31 cellular contexts compared by ENCODE assay signal in the genomic region with DNA sequence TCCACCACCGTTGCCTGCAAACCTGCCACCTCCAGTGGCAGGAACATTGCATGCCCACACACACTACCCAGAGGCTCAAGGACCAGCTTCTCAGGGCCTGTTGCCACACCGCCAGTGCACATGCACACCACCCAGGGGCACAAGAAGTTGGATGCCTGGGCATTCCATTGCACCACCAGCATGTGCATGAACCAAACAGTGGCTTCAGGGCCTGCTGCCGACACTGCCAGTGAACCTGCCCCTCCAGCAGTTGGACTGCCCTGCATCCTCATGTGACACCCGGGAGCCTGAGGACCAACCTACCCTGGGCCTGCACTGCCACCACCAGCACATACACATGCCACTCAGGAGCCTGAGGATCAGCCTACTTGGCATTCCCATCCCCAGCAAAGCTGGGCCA.
"Had no signal": no experiment of that assay in that cellular context is flagged by ENCODE, and none has a peak within 500 bp of the region (broad histone marks: within the 10 kb centered on the region; RNA-seq: fewer than 3 reads in every experiment).

No MANE protein-coding gene starts in this region.

- DNase-seq: activated B cell treated with CpG ODN at 0.5 μM for 24 hours; activated CD4-positive, alpha-beta memory T cell treated with anti-CD3 and anti-CD28 coated beads for 36 hours; activated CD4-positive, alpha-beta T cell treated with anti-CD3 and anti-CD28 coated beads for 48 hours; activated CD8-positive, alpha-beta memory T cell treated with anti-CD3 and anti-CD28 coated beads, Interleukin-2, amount 10 ng/mL, durations not matched to agents 7 days and 5 days; activated CD8-positive, alpha-beta memory T cell treated with anti-CD3 and anti-CD28 coated beads, Interleukin-2, amount 50 U/mL, for 4 hours; activated CD8-positive, alpha-beta T cell treated with anti-CD3 and anti-CD28 coated beads, Interleukin-2, amount 10 ng/mL, durations not matched to agents 7 days and 5 days; activated effector memory CD4-positive, alpha-beta T cell treated with anti-CD3 and anti-CD28 coated beads, Interleukin-2, amount 50 U/mL, for 16 hours; activated naive CD4-positive, alpha-beta T cell treated with anti-CD3 and anti-CD28 coated beads for 36 hours; activated naive CD8-positive, alpha-beta T cell treated with anti-CD3 and anti-CD28 coated beads for 36 hours; activated naive CD8-positive, alpha-beta T cell treated with anti-CD3 and anti-CD28 coated beads, Interleukin-2, amount 50 U/mL, for 24 hours; activated T-cell treated with anti-CD3 and anti-CD28 coated beads, Interleukin-2, amount 50 U/mL, for 1 hour; activated T-cell treated with anti-CD3 and anti-CD28 coated beads, Interleukin-2, amount 50 U/mL, for 48 hours; adrenal gland; amygdala; body of pancreas; caudate nucleus; colonic mucosa; effector memory CD4-positive, alpha-beta T cell; endodermal cell; foreskin fibroblast; SW 1271; T-cell; T1000; WERI-Rb-1 had no signal

- H3K9me3 Mint-ChIP-seq: activated T-helper 1 cell treated with anti-CD3 and anti-CD28 coated beads, Interleukin-12 subunit alpha, Interleukin-12 subunit beta, Interleukin-2, Interleukin-4 antibody, amounts not matched to agents 30 ng/mL and 10 ng/mL and 1 ng/mL, durations not matched to agents 14 hours and 24 hours and 36 hours; activated T-helper 2 cell treated with anti-CD3 and anti-CD28 coated beads, Interferon-gamma antibody, Interleukin-2, Interleukin-4, amounts not matched to agents 10 μg/mL and 5 μg/mL and 100 μg/mL, durations not matched to agents 14 hours and 24 hours and 36 hours; endodermal cell had no signal

- H3K27ac Mint-ChIP-seq: activated B cell treated with CpG ODN at 0.5 μM for 24 hours; activated CD4-positive, alpha-beta memory T cell treated with anti-CD3 and anti-CD28 coated beads for 36 hours; activated CD8-positive, alpha-beta memory T cell treated with anti-CD3 and anti-CD28 coated beads, Interleukin-2, amount 10 ng/mL, durations not matched to agents 7 days and 5 days; activated CD8-positive, alpha-beta T cell treated with anti-CD3 and anti-CD28 coated beads, Interleukin-2, amount 10 ng/mL, durations not matched to agents 7 days and 5 days; activated naive CD4-positive, alpha-beta T cell treated with anti-CD3 and anti-CD28 coated beads for 36 hours; activated naive CD4-positive, alpha-beta T cell treated with anti-CD3 and anti-CD28 coated beads, Interleukin-2, amount 50 U/mL, for 24 hours; activated naive CD8-positive, alpha-beta T cell treated with anti-CD3 and anti-CD28 coated beads for 36 hours; activated naive CD8-positive, alpha-beta T cell treated with anti-CD3 and anti-CD28 coated beads, Interleukin-2, amount 50 U/mL, for 24 hours; activated T-helper 1 cell treated with anti-CD3 and anti-CD28 coated beads, Interleukin-12 subunit alpha, Interleukin-12 subunit beta, Interleukin-2, Interleukin-4 antibody, amounts not matched to agents 30 ng/mL and 10 ng/mL and 1 ng/mL, durations not matched to agents 14 hours and 24 hours and 36 hours; activated T-helper 2 cell treated with anti-CD3 and anti-CD28 coated beads, Interferon-gamma antibody, Interleukin-2, Interleukin-4, amounts not matched to agents 10 μg/mL and 5 μg/mL and 100 μg/mL, durations not matched to agents 14 hours and 24 hours and 36 hours; endodermal cell; T-cell; T-helper 1 cell treated with Interleukin-12 subunit alpha and Interleukin-12 subunit beta and Interleukin-4 antibody, amounts not matched to agents 30 μg/mL and 1 μg/mL, for 36 hours; T-helper 2 cell treated with Interferon-gamma antibody and Interleukin-4, amounts not matched to agents 5 μg/mL and 100 μg/mL, for 36 hours had no signal

- H3K4me1 ChIP-seq: adrenal gland, body of pancreas, colonic mucosa had no signal

- H3K36me3 ChIP-seq: adrenal gland, colonic mucosa, WERI-Rb-1 had no signal

- H3K27me3 Mint-ChIP-seq: activated B cell treated with CpG ODN at 0.5 μM for 24 hours; activated CD4-positive, alpha-beta memory T cell treated with anti-CD3 and anti-CD28 coated beads for 36 hours; activated CD8-positive, alpha-beta memory T cell treated with anti-CD3 and anti-CD28 coated beads, Interleukin-2, amount 10 ng/mL, durations not matched to agents 7 days and 5 days; activated naive CD4-positive, alpha-beta T cell treated with anti-CD3 and anti-CD28 coated beads, Interleukin-2, amount 50 U/mL, for 24 hours; activated naive CD8-positive, alpha-beta T cell treated with anti-CD3 and anti-CD28 coated beads for 36 hours; activated naive CD8-positive, alpha-beta T cell treated with anti-CD3 and anti-CD28 coated beads, Interleukin-2, amount 50 U/mL, for 24 hours had no signal

- H3K27ac ChIP-seq: adrenal gland, body of pancreas, colonic mucosa, WERI-Rb-1 had no signal

- H3K4me3 Mint-ChIP-seq: activated B cell treated with CpG ODN at 0.5 μM for 24 hours; activated CD4-positive, alpha-beta memory T cell treated with anti-CD3 and anti-CD28 coated beads for 36 hours; activated CD8-positive, alpha-beta memory T cell treated with anti-CD3 and anti-CD28 coated beads, Interleukin-2, amount 10 ng/mL, durations not matched to agents 7 days and 5 days; activated CD8-positive, alpha-beta T cell treated with anti-CD3 and anti-CD28 coated beads, Interleukin-2, amount 10 ng/mL, durations not matched to agents 7 days and 5 days; activated naive CD4-positive, alpha-beta T cell treated with anti-CD3 and anti-CD28 coated beads for 36 hours; activated naive CD4-positive, alpha-beta T cell treated with anti-CD3 and anti-CD28 coated beads, Interleukin-2, amount 50 U/mL, for 24 hours; activated naive CD8-positive, alpha-beta T cell treated with anti-CD3 and anti-CD28 coated beads for 36 hours; activated naive CD8-positive, alpha-beta T cell treated with anti-CD3 and anti-CD28 coated beads, Interleukin-2, amount 50 U/mL, for 24 hours; activated T-helper 1 cell treated with anti-CD3 and anti-CD28 coated beads, Interleukin-12 subunit alpha, Interleukin-12 subunit beta, Interleukin-2, Interleukin-4 antibody, amounts not matched to agents 30 ng/mL and 10 ng/mL and 1 ng/mL, durations not matched to agents 14 hours and 24 hours and 36 hours; endodermal cell; T-cell; T-helper 1 cell treated with Interleukin-12 subunit alpha and Interleukin-12 subunit beta and Interleukin-4 antibody, amounts not matched to agents 30 μg/mL and 1 μg/mL, for 36 hours; T-helper 2 cell treated with Interferon-gamma antibody and Interleukin-4, amounts not matched to agents 5 μg/mL and 100 μg/mL, for 36 hours had no signal

- H3K4me3 ChIP-seq: adrenal gland, body of pancreas, colonic mucosa had no signal

- H3K4me1 Mint-ChIP-seq: activated B cell treated with CpG ODN at 0.5 μM for 24 hours; activated CD8-positive, alpha-beta memory T cell treated with anti-CD3 and anti-CD28 coated beads, Interleukin-2, amount 10 ng/mL, durations not matched to agents 7 days and 5 days; activated naive CD4-positive, alpha-beta T cell treated with anti-CD3 and anti-CD28 coated beads, Interleukin-2, amount 50 U/mL, for 24 hours; activated naive CD8-positive, alpha-beta T cell treated with anti-CD3 and anti-CD28 coated beads for 36 hours; activated naive CD8-positive, alpha-beta T cell treated with anti-CD3 and anti-CD28 coated beads, Interleukin-2, amount 50 U/mL, for 24 hours; T-cell had no signal

- H3K36me3 Mint-ChIP-seq: activated CD4-positive, alpha-beta memory T cell treated with anti-CD3 and anti-CD28 coated beads for 36 hours; activated CD8-positive, alpha-beta memory T cell treated with anti-CD3 and anti-CD28 coated beads, Interleukin-2, amount 10 ng/mL, durations not matched to agents 7 days and 5 days; activated naive CD4-positive, alpha-beta T cell treated with anti-CD3 and anti-CD28 coated beads, Interleukin-2, amount 50 U/mL, for 24 hours; activated naive CD8-positive, alpha-beta T cell treated with anti-CD3 and anti-CD28 coated beads for 36 hours; T-cell had no signal

- ATAC-seq: activated CD4-positive, CD25-positive, alpha-beta regulatory T cell treated with anti-CD3 and anti-CD28 coated beads, Interleukin-2, amount 50 U/mL, for 24 hours; activated CD8-positive, alpha-beta memory T cell treated with anti-CD3 and anti-CD28 coated beads, Interleukin-2, amount 10 ng/mL, durations not matched to agents 7 days and 5 days; activated CD8-positive, alpha-beta T cell treated with anti-CD3 and anti-CD28 coated beads, Interleukin-2, amount 10 ng/mL, durations not matched to agents 7 days and 5 days; activated naive CD8-positive, alpha-beta T cell treated with anti-CD3 and anti-CD28 coated beads, Interleukin-2, amount 50 U/mL, for 24 hours; body of pancreas; esophagus mucosa; T-cell had no signal

- H3K9me3 ChIP-seq: body of pancreas, colonic mucosa had no signal

- H3K27me3 ChIP-seq: adrenal gland, body of pancreas, colonic mucosa had no signal
